8 cellular contexts compared by ENCODE assay signal in the genomic region with DNA sequence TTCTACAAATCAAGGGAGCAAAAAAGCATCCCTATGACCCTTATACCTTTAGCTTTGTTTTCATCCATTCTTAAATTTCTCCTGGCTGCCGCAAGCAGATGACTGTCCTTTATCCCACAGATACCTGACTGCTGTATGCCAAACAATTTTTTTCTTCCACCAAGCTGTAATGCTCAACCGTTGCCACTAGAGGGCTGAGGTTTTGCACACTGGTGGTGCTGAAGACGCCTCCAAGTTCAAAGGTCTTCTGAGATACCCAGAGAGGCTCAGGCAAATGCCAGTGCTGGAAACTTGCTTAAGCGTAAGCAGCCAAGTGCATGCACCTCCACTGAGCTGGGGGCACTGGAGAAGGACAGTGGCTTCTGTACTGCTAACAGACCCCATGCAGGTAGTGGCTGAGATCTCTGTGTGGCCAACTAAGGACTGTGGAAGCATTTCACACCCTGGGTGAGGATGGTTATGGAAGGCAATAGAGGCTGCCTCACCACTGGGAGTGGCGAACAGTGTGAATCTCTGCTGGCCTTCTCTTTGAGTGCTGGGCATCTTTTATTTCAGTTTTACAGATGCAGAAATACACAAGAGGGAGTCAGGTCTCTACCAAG. TPM values are rescaled to one million over a fixed set of nuclear protein-coding genes. Genes with fewer than 3 reads are reported as not detected.
A peak's percentile ranks its signal among the peaks of the same experiment; 100 is the strongest.
DNase-seq lines count a peak whose midpoint lies in the region; ATAC-seq and TF ChIP-seq lines count a peak whose summit lies in the region.

No MANE protein-coding gene starts in this region.

- peaks cover 6% of the 10 kb centered on the region for H3K27me3 Mint-ChIP-seq in type B pancreatic cell

- no peaks in the 10 kb centered on the region for H3K36me3 Mint-ChIP-seq in type B pancreatic cell

- no peaks in the 10 kb centered on the region for H4K20me1 ChIP-seq in fibroblast of lung (ENCODE audit: control insufficient read depth, extremely low read depth, insufficient read depth, low read length)

- peak; percentile 61 for ATAC-seq in GM19023 (IDR thresholded peaks at IDR 0.05; ENCODE audit: unreplicated experiment)
- ATAC-seq in HG03469 (IDR thresholded peaks at IDR 0.05; ENCODE audit: unreplicated experiment) = peak; percentile 64

- DNase-seq in OCI-M1 (lab: John Stamatoyannopoulos, UW) = peak; percentile 76
- peak; percentile 37 for DNase-seq in activated T-cell treated with anti-CD3 and anti-CD28 coated beads for 24 hours (ENCODE audit: low read depth)
- peak in 1 of 2 donors; percentile 59 for DNase-seq in fibroblast of lung (ENCODE audit: low read depth in 2 of 2)
- DNase-seq in nucleus accumbens (lab: John Stamatoyannopoulos, UW) = peak in 34 of 56 donors; percentile 3 to 56 (median 16)
- DNase-seq in type B pancreatic cell (ENCODE audit: extremely low spot score, unreplicated experiment) = no peak

- peaks cover 14% of the 10 kb centered on the region for H3K79me2 ChIP-seq in fibroblast of lung (ENCODE audit: control insufficient read depth, insufficient read depth, low read length)

- no peaks in the 10 kb centered on the region for H3K4me1 ChIP-seq in fibroblast of lung (ENCODE audit: control insufficient read depth, extremely low read depth, insufficient read depth, low read length)

- no peak overlapping the region for H3K4me3 ChIP-seq in fibroblast of lung (replicated peaks in 1 of 4; ENCODE audit: control extremely low read depth in 1 of 4, insufficient read depth in 1 of 4, low read depth in 3 of 4, low read length in 4 of 4)

- peak; percentile 93 for TF ChIP-seq CTCF in C4-2B (conservative IDR thresholded peaks at IDR 0.05)
- TF ChIP-seq CTCF in fibroblast of lung (conservative IDR thresholded peaks at IDR 0.05 in 1 of 2, IDR thresholded peaks at IDR 0.05 in 1 of 2; ENCODE audit: low read depth in 1 of 2, low read length in 2 of 2) = peak; percentile 93 to 98
- TF ChIP-seq CTCF in type B pancreatic cell (conservative IDR thresholded peaks at IDR 0.05) = peak; percentile 92

- H3K9me3 ChIP-seq in fibroblast of lung (ENCODE audit: control insufficient read depth, insufficient read depth, low read depth, low read length) = no peaks in the 10 kb centered on the region

- no peak overlapping the region for H2AFZ ChIP-seq in fibroblast of lung (ENCODE audit: low read length)

- H3K4me3 Mint-ChIP-seq in type B pancreatic cell = no peak overlapping the region

- no peak overlapping the region for H3K27ac ChIP-seq in C4-2B
- no peak overlapping the region for H3K27ac ChIP-seq in fibroblast of lung (ENCODE audit: insufficient read depth, low read length)

- H3K36me3 ChIP-seq in fibroblast of lung (ENCODE audit: control insufficient read depth, insufficient read depth, low read length) = peaks cover 3% of the 10 kb centered on the region

- H3K27me3 ChIP-seq in fibroblast of lung (ENCODE audit: control insufficient read depth, insufficient read depth, low read length) = no peaks in the 10 kb centered on the region

- H3K9ac ChIP-seq in fibroblast of lung (ENCODE audit: insufficient read depth, low read length) = no peak overlapping the region

- no peak overlapping the region for H3K4me2 ChIP-seq in fibroblast of lung (ENCODE audit: extremely low read depth, insufficient read depth, low read length)

- no peak overlapping the region for H3K27ac Mint-ChIP-seq in type B pancreatic cell

- H3K9me3 Mint-ChIP-seq in type B pancreatic cell = no peaks in the 10 kb centered on the region

- H3K4me1 Mint-ChIP-seq in type B pancreatic cell (ENCODE audit: unreplicated experiment) = no peaks in the 10 kb centered on the region

RNA-seq across cellular contexts. Expression of gene CNIH3, which starts 28.5 kb away (rescaled TPM):
- total RNA-seq in fibroblast of lung (15.7 and 28.1 TPM in 2 replicates), type B pancreatic cell (ENCODE audit: low replicate concordance) (1.8 and 4.5 TPM in 2 replicates)
- polyA plus RNA-seq in fibroblast of lung = 3.7 and 19.7 TPM in 2 replicates
- 4.8 and 22.8 TPM in 2 replicates for polyA plus RNA-seq in fibroblast of lung (2012)
- 1.5 and 41.6 TPM in 2 replicates for polyA minus RNA-seq in fibroblast of lung (ENCODE audit: low replicate concordance)
